Comparison of ENCODE assay signal across 19 cellular contexts in genomic region chr4:82773049-82773448, GRCh38. TPM values are rescaled to one million over a fixed set of nuclear protein-coding genes. Genes with fewer than 3 reads are reported as not detected.
DNase-seq lines count a peak whose midpoint lies in the region; ATAC-seq and TF ChIP-seq lines count a peak whose summit lies in the region.
"Had no signal": no experiment of that assay in that cellular context is flagged by ENCODE, and none has a peak within 500 bp of the region (broad histone marks: within the 10 kb centered on the region; RNA-seq: fewer than 3 reads in every experiment).

No MANE protein-coding gene starts in this region.

- peaks cover 14 to 16% of the 10 kb centered on the region in 2 experiments; a peak in 2 of 4 replicates for H3K79me1 ChIP-seq in IMR-90 (ENCODE audit: low read depth in 1 of 2, low read length in 2 of 2)

- H3K36me3 ChIP-seq in IMR-90 (ENCODE audit: control insufficient read depth, insufficient read depth, low read length): no peaks in the 10 kb centered on the region
- H3K36me3 ChIP-seq: BE2C, Peyer's patch had no signal

- H3K27ac ChIP-seq in IMR-90 (ENCODE audit: insufficient read depth, low read length): no peak overlapping the region
- peak overlapping the region; percentile 89 for H3K27ac ChIP-seq in cingulate gyrus (ENCODE audit: low read depth, low read length)
- peak overlapping the region; percentile 89 for H3K27ac ChIP-seq in layer of hippocampus (ENCODE audit: low read depth, low read length)
- peak overlapping the region; percentile 94 for H3K27ac ChIP-seq in substantia nigra (ENCODE audit: low read depth, low read length, poor library complexity, severe bottlenecking)
- H3K27ac ChIP-seq: Peyer's patch had no signal

- no peak for TF ChIP-seq POLR2A in IMR-90 (IDR thresholded peaks at IDR 0.05; ENCODE audit: low read depth, low read length)

- no peak overlapping the region for H3K56ac ChIP-seq in IMR-90 (ENCODE audit: extremely low read depth, insufficient read depth, low read length)

- no peak overlapping the region for H4K8ac ChIP-seq in IMR-90 (ENCODE audit: low read depth in 2 of 2, low read length in 2 of 2)

- no peak overlapping the region for H2AFZ ChIP-seq in IMR-90 (replicated peaks; ENCODE audit: low read length, poor library complexity)

- intact Hi-C loops in IMR-90 (cut with micrococcal nuclease): no loop called here

- DNase-seq in IMR-90 (no peak), substantia nigra (lab: John Stamatoyannopoulos, UW) (peak in 30 of 49 donors; percentile 19 to 68 (median 44)), SIG-M5 treated with dmso at 0.1 percent for 504 hours (lab: John Stamatoyannopoulos, UW; ENCODE audit: unreplicated experiment) (no peak)
- DNase-seq: BE2C; CD4-positive, CD25-positive, alpha-beta regulatory T cell; EL; GF-D8; NCI-H1694; NCI-H2081; NCI-H2171; NCI-H345; NCI-H524; NCI-H82; Peyer's patch had no signal

- H2BK120ac ChIP-seq in IMR-90 (ENCODE audit: low read depth, low read length): no peak overlapping the region

- no peak overlapping the region for H4K91ac ChIP-seq in IMR-90 (ENCODE audit: insufficient read depth, low read depth, low read length)

- H3K9ac ChIP-seq in IMR-90 (ENCODE audit: low read depth, low read length): no peak overlapping the region

- no peak overlapping the region for H3K14ac ChIP-seq in IMR-90 (replicated peaks; ENCODE audit: low read depth, low read length)

- no peaks in the 10 kb centered on the region for H3K9me3 ChIP-seq in IMR-90 (ENCODE audit: control insufficient read depth, insufficient read depth, low read length)
- H3K9me3 ChIP-seq: BE2C, Peyer's patch had no signal

- no peak overlapping the region for H2BK15ac ChIP-seq in IMR-90 (ENCODE audit: low read depth, low read length)

- 0 out of 2 replicates have a peak, but pooled peaks cover 4% of the 10 kb centered on the region for H3K9me1 ChIP-seq in IMR-90 (ENCODE audit: insufficient read depth, low read length)

- in situ Hi-C loops in IMR-90 (cut with MboI; ENCODE audit: low sequenced_read_pairs): no loop called here

- H3K18ac ChIP-seq in IMR-90 (ENCODE audit: low read depth, low read length): no peak overlapping the region

- CTCF ChIA-PET in IMR-90 (lab: Yijun Ruan, JAX): no interaction called here

- 100% methylated on average over 1 of the region's 4 CpGs; no CpG with 5 or more reads in 1 of the 2 experiments for WGBS in IMR-90 (ENCODE audit: extremely low coverage in 2 of 2, insufficient read length in 1 of 2), 2 experiments

- dilution Hi-C loops in IMR-90 (cut with HindIII; ENCODE audit: low sequenced_read_pairs, unreplicated experiment): no loop called here

- no peaks in the 10 kb centered on the region for H3K27me3 ChIP-seq in IMR-90 (ENCODE audit: control insufficient read depth, insufficient read depth, low read length)
- no peaks in the 10 kb centered on the region for H3K27me3 ChIP-seq in layer of hippocampus (ENCODE audit: control insufficient read depth, insufficient read depth, low read length)
- H3K27me3 ChIP-seq: BE2C, Peyer's patch had no signal

- no peak for TF ChIP-seq CTCF in IMR-90 (conservative IDR thresholded peaks at IDR 0.05; ENCODE audit: low read depth, low read length)

- H4K5ac ChIP-seq in IMR-90 (ENCODE audit: low read depth, low read length): no peak overlapping the region

- H3K23ac ChIP-seq in IMR-90 (ENCODE audit: low read depth, low read length): no peak overlapping the region

- no peak for ATAC-seq in IMR-90 (ENCODE audit: low read depth)
- no peak for ATAC-seq in HG03432 (IDR thresholded peaks at IDR 0.05; ENCODE audit: unreplicated experiment)
- ATAC-seq in HG02981 (IDR thresholded peaks at IDR 0.05; ENCODE audit: unreplicated experiment): no peak
- ATAC-seq in HG02870 (IDR thresholded peaks at IDR 0.05; ENCODE audit: unreplicated experiment): no peak

- H3K4me1 ChIP-seq in IMR-90 (ENCODE audit: control insufficient read depth, insufficient read depth, low read length): peaks cover 15% of the 10 kb centered on the region
- H3K4me1 ChIP-seq: BE2C, Peyer's patch had no signal

- no peak overlapping the region for H2AK5ac ChIP-seq in IMR-90 (ENCODE audit: low read depth, low read length)

- peaks cover 3% of the 10 kb centered on the region; the same call in 1 of the 2 replicates for H4K20me1 ChIP-seq in IMR-90 (ENCODE audit: insufficient read depth, low read length)

- no peak overlapping the region for H3K4me2 ChIP-seq in IMR-90 (ENCODE audit: low read depth, low read length)

- TF ChIP-seq RAD21 in IMR-90 (IDR thresholded peaks at IDR 0.05; ENCODE audit: low read length): no peak

- H2BK20ac ChIP-seq in IMR-90 (ENCODE audit: low read depth, low read length): no peak overlapping the region

- POLR2A ChIA-PET in IMR-90 (lab: Charles Lee; ENCODE audit: unreplicated experiment): no interaction called here

- H2BK5ac ChIP-seq in IMR-90 (ENCODE audit: low read depth, low read length, poor library complexity, severe bottlenecking): no peak overlapping the region

- BruUV-seq in IMR-90 (replicated peaks; lab: Mats Ljungman, UMichigan): no TSS peak

- no peak overlapping the region for H3K4me3 ChIP-seq in IMR-90 (ENCODE audit: insufficient read depth, low read depth, low read length)
- H3K4me3 ChIP-seq: Peyer's patch had no signal

- H2AK9ac ChIP-seq in IMR-90 (replicated peaks; ENCODE audit: low read depth, low read length, poor library complexity): peak overlapping the region; percentile 33

- no peak overlapping the region for H3K4ac ChIP-seq in IMR-90 (ENCODE audit: low read depth, low read length)

TF ChIP-seq in IMR-90, 13 proteins besides CTCF, POLR2A, EP300 and RAD21:
- TF ChIP-seq FOS (IDR thresholded peaks at IDR 0.05; ENCODE audit: low read depth, low read length) (no peak), RCOR1 (IDR thresholded peaks at IDR 0.05; ENCODE audit: insufficient replicate concordance, low read length) (no peak), MAZ (IDR thresholded peaks at IDR 0.05; ENCODE audit: borderline replicate concordance, low read depth, low read length) (no peak), ELK1 (IDR thresholded peaks at IDR 0.05; ENCODE audit: borderline replicate concordance, low read depth, low read length) (no peak), USF2 (IDR thresholded peaks at IDR 0.05; ENCODE audit: low read depth, low read length) (no peak), MAFK (IDR thresholded peaks at IDR 0.05; ENCODE audit: low read depth, low read length) (no peak), CEBPB (IDR thresholded peaks at IDR 0.05; ENCODE audit: low read depth, low read length) (no peak), RFX5 (IDR thresholded peaks at IDR 0.05; ENCODE audit: low read depth, low read length) (no peak), BHLHE40 (IDR thresholded peaks at IDR 0.05; ENCODE audit: low read depth, low read length) (no peak), MXI1 (IDR thresholded peaks at IDR 0.05; ENCODE audit: borderline replicate concordance, low read depth, low read length) (no peak), CHD1 (IDR thresholded peaks at IDR 0.05; ENCODE audit: low read depth, low read length) (no peak), NFE2L2 (IDR thresholded peaks at IDR 0.05; ENCODE audit: low read depth, low read length) (no peak), SMC3 (IDR thresholded peaks at IDR 0.05; ENCODE audit: low read depth, low read length) (no peak)

RNA-seq across cellular contexts. Expression of gene SCD5, which starts 25.5 kb away (rescaled TPM):
- total RNA-seq in IMR-90 (2012; rRNA removed): 12.4 and 17.2 TPM in 2 replicates
- 13.5 and 13.9 TPM in 2 replicates for polyA plus RNA-seq in IMR-90 (2012; rRNA removed)
- 12.1 and 13.8 TPM in 2 replicates for polyA plus RNA-seq in IMR-90 (2012; cell fraction: cytosol; rRNA removed)
- 3.8 and 4.5 TPM in 2 replicates for polyA plus RNA-seq in IMR-90 (2012; cell fraction: nucleus; rRNA removed; ENCODE audit: low replicate concordance)

Comparison
In these comparisons a context has a peak if more than half of its experiments do, and no peak if none do; other contexts are left out.
1. DNase-seq: peak in substantia nigra (30 of 49); none in IMR-90 (single experiment) and SIG-M5 treated with dmso at 0.1 percent for 504 hours (single experiment).